In the genomic region with DNA sequence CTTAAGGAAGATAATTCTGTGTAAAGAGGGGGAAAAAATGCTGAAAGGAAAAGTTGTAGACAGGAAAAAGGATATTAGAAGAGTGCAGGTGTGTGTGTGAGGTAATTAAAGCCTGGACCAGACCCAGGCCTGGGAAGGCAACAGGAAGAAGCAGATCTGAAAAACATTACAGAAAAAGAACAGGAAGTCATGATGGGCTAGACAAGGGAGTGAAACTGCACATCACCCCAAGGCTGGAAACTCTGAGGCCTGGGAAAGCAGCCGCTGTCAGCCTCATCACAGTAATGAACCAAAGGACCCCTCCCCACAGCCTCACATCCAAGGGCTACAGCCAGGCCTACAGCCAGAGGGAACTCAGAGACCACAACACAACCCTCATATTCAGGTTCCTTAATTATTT, we compare ENCODE assay signal across 11 cellular contexts.
A peak's percentile ranks its signal among the peaks of the same experiment; 100 is the strongest.
DNase-seq lines count a peak whose midpoint lies in the region; ATAC-seq and TF ChIP-seq lines count a peak whose summit lies in the region.
"Had no signal": no experiment of that assay in that cellular context is flagged by ENCODE, and none has a peak within 500 bp of the region (broad histone marks: within the 10 kb centered on the region; RNA-seq: fewer than 3 reads in every experiment).

No MANE protein-coding gene starts in this region.

- ATAC-seq in HG02885 (IDR thresholded peaks at IDR 0.05; ENCODE audit: poor library complexity, unreplicated experiment), result peak; percentile 81
- ATAC-seq in activated CD8-positive, alpha-beta T cell treated with anti-CD3 and anti-CD28 coated beads, Interleukin-2, amount 10 ng/mL, durations not matched to agents 7 days and 5 days, result peak; percentile 70
- ATAC-seq in stimulated activated naive CD8-positive, alpha-beta T cell treated with anti-CD3 and anti-CD28 coated beads, Interleukin-15, amount 100 ng/mL, for 72 hours, result peak; percentile 43

- H3K36me3 ChIP-seq in mammary epithelial cell (ENCODE audit: insufficient read depth, low read length) (no peaks in the 10 kb centered on the region), breast epithelium (no peaks in the 10 kb centered on the region)
- H3K36me3 ChIP-seq: left ventricle myocardium inferior had no signal

- in situ Hi-C loops in mammary epithelial cell (cut with MboI; ENCODE audit: low sequenced_read_pairs in 2 of 2), result no loop called here

- CTCF ChIA-PET in mammary epithelial cell (lab: Charles Lee; ENCODE audit: low non-redundant PET), result no interaction called here
- CTCF ChIA-PET in activated CD8-positive, alpha-beta T cell treated with anti-CD3 and anti-CD28 coated beads, Interleukin-2, amount 10 ng/mL, durations not matched to agents 7 days and 5 days (lab: Charles Lee), result no interaction called here

- peak overlapping the region; percentile 23 for H3K27ac Mint-ChIP-seq in activated CD8-positive, alpha-beta T cell treated with anti-CD3 and anti-CD28 coated beads, Interleukin-2, amount 10 ng/mL, durations not matched to agents 7 days and 5 days
- peak overlapping the region; percentile 19 to 93 for H3K27ac Mint-ChIP-seq in stimulated activated naive CD8-positive, alpha-beta T cell treated with anti-CD3 and anti-CD28 coated beads, Interleukin-15, amount 100 ng/mL, for 72 hours
- no peak overlapping the region; the same call in 1 of the 2 replicates for H3K27ac Mint-ChIP-seq in HFFc6

- BruUV-seq in mammary epithelial cell (replicated peaks; lab: Mats Ljungman, UMichigan), result no TSS peak

- H3K4me3 ChIP-seq in mammary epithelial cell (replicated peaks in 1 of 3; ENCODE audit: insufficient read depth in 1 of 3, low read depth in 2 of 3, low read length in 3 of 3) (no peak overlapping the region), breast epithelium (no peak overlapping the region)
- H3K4me3 ChIP-seq: left ventricle myocardium inferior had no signal

- 88% methylated on average over 1 of the region's 1 CpG for WGBS in mammary epithelial cell (ENCODE audit: low coverage, missing lambda C conversion rate)

- dilution Hi-C loops in mammary epithelial cell (cut with HindIII; ENCODE audit: low sequenced_read_pairs), result no loop called here

- H3K9me3 Mint-ChIP-seq in activated CD8-positive, alpha-beta T cell treated with anti-CD3 and anti-CD28 coated beads, Interleukin-2, amount 10 ng/mL, durations not matched to agents 7 days and 5 days (ENCODE audit: insufficient read depth), result no peaks in the 10 kb centered on the region
- peaks cover 0 to 7% of the 10 kb centered on the region in 2 donors for H3K9me3 Mint-ChIP-seq in stimulated activated naive CD8-positive, alpha-beta T cell treated with anti-CD3 and anti-CD28 coated beads, Interleukin-15, amount 100 ng/mL, for 72 hours
- peaks cover 4% of the 10 kb centered on the region; the same call in 1 of the 2 replicates for H3K9me3 Mint-ChIP-seq in HFFc6

- no peak for TF ChIP-seq CTCF in mammary epithelial cell (conservative IDR thresholded peaks at IDR 0.05 in 1 of 2, IDR thresholded peaks at IDR 0.05 in 1 of 2; ENCODE audit: extremely low read depth in 1 of 2, insufficient read depth in 1 of 2, low read depth in 1 of 2, low read length in 2 of 2)
- TF ChIP-seq CTCF in breast epithelium (IDR thresholded peaks at IDR 0.05), result no peak
- TF ChIP-seq CTCF in HFFc6 (IDR thresholded peaks at IDR 0.05), result no peak

- H2AFZ ChIP-seq in mammary epithelial cell (ENCODE audit: low read depth, low read length), result peak overlapping the region; percentile 21

- intact Hi-C loops in mammary epithelial cell (cut with micrococcal nuclease), result no loop called here
- intact Hi-C loops in breast epithelium (cut with DNase I; ENCODE audit: low total_unique reads), result no loop called here

- H3K4me1 ChIP-seq in mammary epithelial cell (ENCODE audit: insufficient read depth, low read length) (peaks cover 6% of the 10 kb centered on the region), breast epithelium (no peaks in the 10 kb centered on the region)

- no peak for TF ChIP-seq POLR2A in breast epithelium (IDR thresholded peaks at IDR 0.05)

- POLR2A ChIA-PET in activated CD8-positive, alpha-beta T cell treated with anti-CD3 and anti-CD28 coated beads, Interleukin-2, amount 10 ng/mL, durations not matched to agents 7 days and 5 days (lab: Charles Lee), result no interaction called here

- H3K27me3 ChIP-seq in mammary epithelial cell (ENCODE audit: insufficient read depth, low read length), result no peaks in the 10 kb centered on the region
- no peaks in the 10 kb centered on the region for H3K27me3 ChIP-seq in breast epithelium

- H3K27me3 Mint-ChIP-seq in activated CD8-positive, alpha-beta T cell treated with anti-CD3 and anti-CD28 coated beads, Interleukin-2, amount 10 ng/mL, durations not matched to agents 7 days and 5 days (ENCODE audit: low read depth), result no peaks in the 10 kb centered on the region
- H3K27me3 Mint-ChIP-seq in stimulated activated naive CD8-positive, alpha-beta T cell treated with anti-CD3 and anti-CD28 coated beads, Interleukin-15, amount 100 ng/mL, for 72 hours, result no peaks in the 10 kb centered on the region
- peaks cover 3% of the 10 kb centered on the region; the same call in 1 of the 2 replicates for H3K27me3 Mint-ChIP-seq in HFFc6 (ENCODE audit: insufficient read depth)

- no peak overlapping the region for H3K4me2 ChIP-seq in mammary epithelial cell (ENCODE audit: insufficient read depth, low read depth, low read length)

- H3K79me2 ChIP-seq in mammary epithelial cell (ENCODE audit: insufficient read depth, low read length), result no peaks in the 10 kb centered on the region

- no peaks in the 10 kb centered on the region for H3K9me3 ChIP-seq in mammary epithelial cell (replicated peaks; ENCODE audit: insufficient read depth, low read length)
- H3K9me3 ChIP-seq in breast epithelium, result no peaks in the 10 kb centered on the region
- H3K9me3 ChIP-seq: left ventricle myocardium inferior had no signal

- no peak overlapping the region for H3K4me3 Mint-ChIP-seq in activated CD8-positive, alpha-beta T cell treated with anti-CD3 and anti-CD28 coated beads, Interleukin-2, amount 10 ng/mL, durations not matched to agents 7 days and 5 days
- H3K4me3 Mint-ChIP-seq in stimulated activated naive CD8-positive, alpha-beta T cell treated with anti-CD3 and anti-CD28 coated beads, Interleukin-15, amount 100 ng/mL, for 72 hours, result peak overlapping the region in 1 of 2 donors; percentile 17
- H3K4me3 Mint-ChIP-seq in HFFc6, result no peak overlapping the region

- H3K9ac ChIP-seq in mammary epithelial cell (ENCODE audit: insufficient read depth, low read length), result no peak overlapping the region

- H3K36me3 Mint-ChIP-seq in activated CD8-positive, alpha-beta T cell treated with anti-CD3 and anti-CD28 coated beads, Interleukin-2, amount 10 ng/mL, durations not matched to agents 7 days and 5 days (ENCODE audit: low read depth), result no peaks in the 10 kb centered on the region
- peaks cover 43% of the 10 kb centered on the region for H3K36me3 Mint-ChIP-seq in HFFc6 (ENCODE audit: low read depth)

- H4K20me1 ChIP-seq in mammary epithelial cell (ENCODE audit: insufficient read depth, low read length), result no peaks in the 10 kb centered on the region

- H3K4me1 Mint-ChIP-seq in activated CD8-positive, alpha-beta T cell treated with anti-CD3 and anti-CD28 coated beads, Interleukin-2, amount 10 ng/mL, durations not matched to agents 7 days and 5 days (ENCODE audit: low read depth), result peaks cover 20% of the 10 kb centered on the region
- H3K4me1 Mint-ChIP-seq in stimulated activated naive CD8-positive, alpha-beta T cell treated with anti-CD3 and anti-CD28 coated beads, Interleukin-15, amount 100 ng/mL, for 72 hours, result peaks cover 12% of the 10 kb centered on the region
- peaks cover 72% of the 10 kb centered on the region for H3K4me1 Mint-ChIP-seq in HFFc6 (ENCODE audit: low read depth)

- H3K27ac ChIP-seq in mammary epithelial cell (ENCODE audit: insufficient read depth, low read depth, low read length), result no peak overlapping the region
- no peak overlapping the region for H3K27ac ChIP-seq in breast epithelium
- H3K27ac ChIP-seq: left ventricle myocardium inferior had no signal

- DNase-seq in mammary epithelial cell, result no peak
- DNase-seq in breast epithelium (ENCODE audit: low spot score in 2 of 2), result no peak
- no peak for DNase-seq in activated CD8-positive, alpha-beta T cell treated with anti-CD3 and anti-CD28 coated beads, Interleukin-2, amount 10 ng/mL, durations not matched to agents 7 days and 5 days
- DNase-seq in stimulated activated naive CD8-positive, alpha-beta T cell treated with anti-CD3 and anti-CD28 coated beads, Interleukin-15, amount 100 ng/mL, for 72 hours, result no peak
- no peak for DNase-seq in anterior cingulate cortex (lab: John Stamatoyannopoulos, UW)
- no peak for DNase-seq in NCI-H146 treated with DMSO at 0.1 percent for 48 hours (lab: John Stamatoyannopoulos, UW; ENCODE audit: unreplicated experiment)
- DNase-seq in HFFc6, result no peak
- DNase-seq: KBM-7, left ventricle myocardium inferior, NCI-H2227 treated with DMSO at 0.1 percent for 48 hours had no signal
